In genomic region chr3:14462738-14463137, GRCh38 we compare ENCODE assay signal across 17 cellular contexts.
DNase-seq lines count a peak whose midpoint lies in the region; FAIRE-seq and TF ChIP-seq lines count a peak whose summit lies in the region.
"Had no signal": no experiment of that assay in that cellular context is flagged by ENCODE, and none has a peak within 500 bp of the region (broad histone marks: within the 10 kb centered on the region; RNA-seq: fewer than 3 reads in every experiment).

No MANE protein-coding gene starts in this region.

- no peak overlapping the region for H3K27ac ChIP-seq in CD4-positive, alpha-beta memory T cell (ENCODE audit: low read depth, low read length)
- H3K27ac ChIP-seq in neutrophil (peak overlapping the region; percentile 36), small intestine (ENCODE audit: low read depth in 1 of 2, low read length in 1 of 2) (no peak overlapping the region)
- H3K27ac ChIP-seq: KMS-11, SJCRH30 had no signal

- TF ChIP-seq CTCF in neutrophil (IDR thresholded peaks at IDR 0.05): no peak

- FAIRE-seq in small intestine (lab: Jason Lieb, UNC): no peak
- FAIRE-seq: GM12891 had no signal

- no peaks in the 10 kb centered on the region for H3K9me3 ChIP-seq in CD4-positive, alpha-beta memory T cell (ENCODE audit: control insufficient read depth in 1 of 2, low read length in 2 of 2)
- H3K9me3 ChIP-seq in neutrophil (peaks cover 4% of the 10 kb centered on the region), small intestine (ENCODE audit: control insufficient read depth, low read depth) (no peaks in the 10 kb centered on the region)
- H3K9me3 ChIP-seq: SJCRH30 had no signal

- WGBS in small intestine, 3 donors: 84 to 92% (median 90%) methylated on average over 9 of the region's 9 CpGs

- H3K4me3 Mint-ChIP-seq in CD4-positive, alpha-beta memory T cell: no peak overlapping the region
- no peak overlapping the region for H3K4me3 Mint-ChIP-seq in activated naive CD8-positive, alpha-beta T cell
- H3K4me3 Mint-ChIP-seq: central memory CD8-positive, alpha-beta T cell had no signal

- CTCF ChIA-PET in CD4-positive, alpha-beta memory T cell (lab: Charles Lee; ENCODE audit: partially characterized antibody): interaction anchor here (0.7 to 7.4 kb wide), 19 partner anchors 13 to 805 kb away, joined by 3 to 124 read pairs (median 7); partner anchors contain the start of gene SLC6A6

- H3K4me3 ChIP-seq in CD4-positive, alpha-beta memory T cell (ENCODE audit: low read length in 2 of 2): no peak overlapping the region
- H3K4me3 ChIP-seq in neutrophil (ENCODE audit: low read depth in 1 of 2, low read length in 1 of 2): no peak overlapping the region
- no peak overlapping the region for H3K4me3 ChIP-seq in small intestine (ENCODE audit: low read depth in 1 of 2, low read length in 2 of 2)
- H3K4me3 ChIP-seq: SJCRH30 had no signal

- H3K27ac Mint-ChIP-seq in CD4-positive, alpha-beta memory T cell: peak overlapping the region in 4 of 7 donors; percentile 13 to 60 (median 40)
- H3K27ac Mint-ChIP-seq in activated naive CD8-positive, alpha-beta T cell: peak overlapping the region; percentile 41

- no peaks in the 10 kb centered on the region for H3K27me3 ChIP-seq in CD4-positive, alpha-beta memory T cell (ENCODE audit: insufficient read depth, low read length)
- H3K27me3 ChIP-seq in neutrophil (no peaks in the 10 kb centered on the region), small intestine (ENCODE audit: control insufficient read depth in 2 of 2, insufficient read depth in 2 of 2, low read length in 2 of 2) (no peaks in the 10 kb centered on the region)
- H3K27me3 ChIP-seq: SJCRH30 had no signal

- H3K36me3 Mint-ChIP-seq in CD4-positive, alpha-beta memory T cell: peaks cover 25 to 67% of the 10 kb centered on the region in 2 donors
- peaks cover 4% of the 10 kb centered on the region for H3K36me3 Mint-ChIP-seq in activated naive CD8-positive, alpha-beta T cell

- DNase-seq in NCI-H748 (lab: John Stamatoyannopoulos, UW; ENCODE audit: unreplicated experiment) (peak; percentile 30), NCI-H748 treated with DMSO at 0.1 percent for 48 hours (lab: John Stamatoyannopoulos, UW) (no peak), COLO829 (ENCODE audit: low spot score) (no peak), small intestine (no peak), middle frontal gyrus (ENCODE audit: extremely low spot score, low spot score) (no peak)
- no peak for DNase-seq in CD4-positive, alpha-beta memory T cell
- DNase-seq: 8988T, HCEC 1CT, NCI-H446, occipital lobe, SJCRH30, T1000 had no signal

- no peaks in the 10 kb centered on the region for H3K27me3 Mint-ChIP-seq in CD4-positive, alpha-beta memory T cell
- H3K27me3 Mint-ChIP-seq in activated naive CD8-positive, alpha-beta T cell: no peaks in the 10 kb centered on the region
- H3K27me3 Mint-ChIP-seq: central memory CD8-positive, alpha-beta T cell had no signal

- H3K9me3 Mint-ChIP-seq in CD4-positive, alpha-beta memory T cell: no peaks in the 10 kb centered on the region
- H3K9me3 Mint-ChIP-seq in activated naive CD8-positive, alpha-beta T cell (ENCODE audit: low read depth): no peaks in the 10 kb centered on the region
- H3K9me3 Mint-ChIP-seq: central memory CD8-positive, alpha-beta T cell had no signal

- H3K4me1 Mint-ChIP-seq in CD4-positive, alpha-beta memory T cell: peaks cover 0 to 5% (median 3%) of the 10 kb centered on the region in 4 donors
- H3K4me1 Mint-ChIP-seq in activated naive CD8-positive, alpha-beta T cell (ENCODE audit: low read depth): peaks cover 4% of the 10 kb centered on the region

- POLR2A ChIA-PET in CD4-positive, alpha-beta memory T cell (lab: Charles Lee; ENCODE audit: partially characterized antibody): interaction anchor here (1.0 to 3.2 kb wide), 4 partner anchors 11 to 60 kb away, joined by 3 to 28 read pairs (median 7); partner anchors contain the start of gene SLC6A6

- intact Hi-C loops in CD4-positive, alpha-beta memory T cell (cut with micrococcal nuclease): no loop called here

- H3K36me3 ChIP-seq in CD4-positive, alpha-beta memory T cell (ENCODE audit: insufficient read depth, low read length): peaks cover 65% of the 10 kb centered on the region
- peaks cover 100% of the 10 kb centered on the region for H3K36me3 ChIP-seq in neutrophil
- H3K36me3 ChIP-seq in small intestine (ENCODE audit: control insufficient read depth in 2 of 2, insufficient read depth in 2 of 2, low read length in 2 of 2): peaks cover 12 to 26% of the 10 kb centered on the region in 2 donors
- H3K36me3 ChIP-seq: SJCRH30 had no signal

- no peaks in the 10 kb centered on the region for H3K4me1 ChIP-seq in CD4-positive, alpha-beta memory T cell (ENCODE audit: insufficient read depth, low read length)
- H3K4me1 ChIP-seq in neutrophil (ENCODE audit: control insufficient read depth in 1 of 2, insufficient read depth in 1 of 2, low read depth in 1 of 2, low read length in 1 of 2) (peaks cover 0 to 3% of the 10 kb centered on the region in 2 experiments), small intestine (ENCODE audit: control insufficient read depth in 2 of 2, insufficient read depth in 1 of 2, low read depth in 1 of 2, low read length in 1 of 2) (peaks cover 0 to 3% of the 10 kb centered on the region in 2 donors)
